Comparison of ENCODE assay signal across 28 cellular contexts in genomic region chr5:12246016-12246415, GRCh38.
"Had no signal": no experiment of that assay in that cellular context is flagged by ENCODE, and none has a peak within 500 bp of the region (broad histone marks: within the 10 kb centered on the region; RNA-seq: fewer than 3 reads in every experiment).

No MANE protein-coding gene starts in this region.

- ATAC-seq: activated T-helper 17 cell treated with anti-CD3 and anti-CD28 coated beads, Interleukin-2, amount 50 U/mL, for 72 hours; T-helper 17 cell had no signal

- H3K27ac Mint-ChIP-seq: activated CD4-positive, alpha-beta memory T cell treated with anti-CD3 and anti-CD28 coated beads, Interleukin-2, amount 10 ng/mL, durations not matched to agents 7 days and 5 days; activated CD4-positive, alpha-beta T cell treated with anti-CD3 and anti-CD28 coated beads, Interleukin-2, amount 10 ng/mL, durations not matched to agents 7 days and 5 days; activated naive CD4-positive, alpha-beta T cell treated with anti-CD3 and anti-CD28 coated beads for 36 hours; activated naive CD8-positive, alpha-beta T cell; activated T-helper 17 cell treated with anti-CD3 and anti-CD28 coated beads, Interleukin-2, amount 50 U/mL, for 72 hours; T-helper 17 cell had no signal

- H3K27ac ChIP-seq: breast epithelium, colonic mucosa, Peyer's patch, VCaP had no signal

- H3K36me3 ChIP-seq: breast epithelium, colonic mucosa, Peyer's patch had no signal

- H3K9me3 ChIP-seq: breast epithelium, colonic mucosa, Peyer's patch had no signal

- H3K4me3 Mint-ChIP-seq: activated CD4-positive, alpha-beta memory T cell treated with anti-CD3 and anti-CD28 coated beads, Interleukin-2, amount 10 ng/mL, durations not matched to agents 7 days and 5 days; activated CD4-positive, alpha-beta T cell treated with anti-CD3 and anti-CD28 coated beads, Interleukin-2, amount 10 ng/mL, durations not matched to agents 7 days and 5 days; activated naive CD4-positive, alpha-beta T cell treated with anti-CD3 and anti-CD28 coated beads for 36 hours; activated naive CD8-positive, alpha-beta T cell; activated T-helper 17 cell treated with anti-CD3 and anti-CD28 coated beads, Interleukin-2, amount 50 U/mL, for 72 hours; T-helper 17 cell had no signal

- H3K4me1 Mint-ChIP-seq: activated CD4-positive, alpha-beta memory T cell treated with anti-CD3 and anti-CD28 coated beads, Interleukin-2, amount 10 ng/mL, durations not matched to agents 7 days and 5 days; activated CD4-positive, alpha-beta T cell treated with anti-CD3 and anti-CD28 coated beads, Interleukin-2, amount 10 ng/mL, durations not matched to agents 7 days and 5 days; activated T-helper 17 cell treated with anti-CD3 and anti-CD28 coated beads, Interleukin-2, amount 50 U/mL, for 72 hours; T-helper 17 cell had no signal

- H3K27me3 ChIP-seq: breast epithelium, colonic mucosa, Peyer's patch had no signal

- H3K4me1 ChIP-seq: breast epithelium, colonic mucosa, Peyer's patch had no signal

- DNase-seq: activated CD4-positive, alpha-beta memory T cell treated with anti-CD3 and anti-CD28 coated beads, Interleukin-2, amount 10 ng/mL, durations not matched to agents 7 days and 5 days; activated CD4-positive, alpha-beta T cell treated with anti-CD3 and anti-CD28 coated beads, Interleukin-2, amount 10 ng/mL, durations not matched to agents 7 days and 5 days; activated CD4-positive, CD25-positive, alpha-beta regulatory T cell; activated gamma-delta T cell; activated naive CD4-positive, alpha-beta T cell treated with anti-CD3 and anti-CD28 coated beads for 36 hours; activated T-cell treated with anti-CD3 and anti-CD28 coated beads for 4 hours; activated T-cell treated with anti-CD3 and anti-CD28 coated beads, Interleukin-2, amount 50 U/mL, for 48 hours; amygdala; caudate nucleus; colonic mucosa; Karpas-422; NCI-H1105 treated with DMSO at 0.1 percent for 48 hours; NCI-H1436 treated with DMSO at 0.1 percent for 48 hours; NCI-H187; NCI-H2081; NCI-H2171; NCI-H2227 treated with DMSO at 0.1 percent for 48 hours; NCI-H446 treated with DMSO at 0.1 percent for 48 hours; NCI-H524 treated with DMSO at 0.1 percent for 48 hours; NCI-H82; Peyer's patch; SHP77 treated with DMSO at 0.1 percent for 48 hours; T-helper 17 cell; T-helper 9 cell had no signal

- H3K27me3 Mint-ChIP-seq: activated CD4-positive, alpha-beta memory T cell treated with anti-CD3 and anti-CD28 coated beads, Interleukin-2, amount 10 ng/mL, durations not matched to agents 7 days and 5 days; activated CD4-positive, alpha-beta T cell treated with anti-CD3 and anti-CD28 coated beads, Interleukin-2, amount 10 ng/mL, durations not matched to agents 7 days and 5 days; activated naive CD8-positive, alpha-beta T cell; activated T-helper 17 cell treated with anti-CD3 and anti-CD28 coated beads, Interleukin-2, amount 50 U/mL, for 72 hours; T-helper 17 cell had no signal

- H3K36me3 Mint-ChIP-seq: activated naive CD8-positive, alpha-beta T cell had no signal

- H3K4me3 ChIP-seq: breast epithelium, colonic mucosa, Peyer's patch had no signal
